ENCODE assay signal across 23 cellular contexts in the genomic region with DNA sequence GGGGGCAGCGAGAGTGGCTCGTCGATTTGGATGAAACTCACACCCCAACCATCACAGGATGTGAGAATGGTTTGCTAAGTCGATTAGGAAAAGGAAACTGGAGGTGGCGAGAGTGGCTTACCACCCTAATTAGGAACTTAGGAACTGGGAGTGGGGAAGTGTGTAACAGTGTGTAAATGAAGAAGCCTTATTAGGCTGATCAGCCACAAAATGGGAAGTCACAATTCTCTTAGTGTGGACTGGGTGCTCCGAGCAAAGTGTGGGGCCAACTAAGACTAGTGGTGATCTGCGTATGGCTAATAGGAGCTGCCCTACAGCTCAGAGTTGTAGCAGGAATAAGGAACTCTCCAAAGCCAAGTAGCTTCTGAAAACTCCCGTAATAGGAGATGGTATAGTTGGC. TPM values are rescaled to one million over a fixed set of nuclear protein-coding genes. Genes with fewer than 3 reads are reported as not detected.
DNase-seq lines count a peak whose midpoint lies in the region; ATAC-seq and TF ChIP-seq lines count a peak whose summit lies in the region.
"Had no signal": no experiment of that assay in that cellular context is flagged by ENCODE, and none has a peak within 500 bp of the region (broad histone marks: within the 10 kb centered on the region; RNA-seq: fewer than 3 reads in every experiment).

No MANE protein-coding gene starts in this region.

- H3K4me1 ChIP-seq in right atrium auricular region (peaks cover 0 to 27% of the 10 kb centered on the region in 2 donors), SJCRH30 (peaks cover 32% of the 10 kb centered on the region), lower lobe of right lung (peaks cover 35% of the 10 kb centered on the region), aorta (ENCODE audit: control insufficient read depth in 1 of 2, insufficient read depth in 2 of 2, low read length in 2 of 2) (peaks cover 2 to 4% of the 10 kb centered on the region in 2 donors)

- H3K27ac ChIP-seq in right atrium auricular region (no peak overlapping the region), SJCRH30 (peak overlapping the region; percentile 97), lower lobe of right lung (no peak overlapping the region), aorta (ENCODE audit: low read depth in 1 of 2, low read length in 2 of 2) (no peak overlapping the region)
- H3K27ac ChIP-seq: colonic mucosa, SJSA1 had no signal

- H3K36me3 ChIP-seq in right atrium auricular region (no peaks in the 10 kb centered on the region), SJCRH30 (no peaks in the 10 kb centered on the region), lower lobe of right lung (no peaks in the 10 kb centered on the region), aorta (ENCODE audit: control insufficient read depth in 1 of 2, insufficient read depth in 2 of 2, low read length in 1 of 2) (no peaks in the 10 kb centered on the region)
- H3K36me3 ChIP-seq: colonic mucosa, SJSA1 had no signal

- intact Hi-C loops in Right ventricle myocardium superior (cut with DNase I) = no loop called here
- intact Hi-C loops in lower lobe of right lung (cut with DNase I) = no loop called here
- intact Hi-C loops in aorta (cut with DNase I) = loop anchor here in 1 of 2 donors (10.0 kb wide), 1 partner anchor 181 kb away; no protein-coding TSS in a partner anchor

- H3K27me3 ChIP-seq in right atrium auricular region = no peaks in the 10 kb centered on the region
- H3K27me3 ChIP-seq in SJCRH30 = peaks cover 3% of the 10 kb centered on the region
- no peaks in the 10 kb centered on the region for H3K27me3 ChIP-seq in lower lobe of right lung (ENCODE audit: low read depth)
- H3K27me3 ChIP-seq in aorta (ENCODE audit: control insufficient read depth in 1 of 2, insufficient read depth in 2 of 2, low read length in 1 of 2) = no peaks in the 10 kb centered on the region
- H3K27me3 ChIP-seq: colonic mucosa had no signal

- ATAC-seq in Right ventricle myocardium superior (ENCODE audit: poor library complexity) (peak; percentile 61), lower lobe of right lung (peak; percentile 49 to 72), aorta (ENCODE audit: low FRiP score) (no peak)
- ATAC-seq: activated CD4-positive, alpha-beta T cell treated with anti-CD3 and anti-CD28 coated beads for 36 hours; HCT116; stimulated activated naive CD8-positive, alpha-beta T cell treated with anti-CD3 and anti-CD28 coated beads, Interleukin-15, Interleukin-2, amounts not matched to agents 100 U/mL and 50 U/mL, for 24 hours had no signal

- no peak for DNase-seq in Right ventricle myocardium superior
- no peak for DNase-seq in right atrium auricular region (ENCODE audit: low spot score)
- no peak for DNase-seq in SJCRH30
- peak; percentile 34 for DNase-seq in lower lobe of right lung
- DNase-seq in aorta = peak; percentile 2 to 8
- DNase-seq in GM03348 (ENCODE audit: low spot score) = no peak
- no peak for DNase-seq in T-helper 9 cell
- DNase-seq in NCI-H1417 treated with DMSO at 0.1 percent for 48 hours (lab: John Stamatoyannopoulos, UW) = no peak
- DNase-seq: activated CD4-positive, alpha-beta T cell treated with anti-CD3 and anti-CD28 coated beads for 36 hours; activated CD8-positive, alpha-beta memory T cell treated with anti-CD3 and anti-CD28 coated beads, Interleukin-2, amount 50 U/mL, for 48 hours; activated naive CD4-positive, alpha-beta T cell; CD8-positive, alpha-beta memory T cell; colonic mucosa; DND-41; NCI-H187 treated with DMSO at 0.1 percent for 48 hours; NCI-H446; stimulated activated CD4-positive, alpha-beta T cell treated with anti-CD3 and anti-CD28 coated beads, Interleukin-15, amount 100 ng/mL, for 24 hours; stimulated activated naive CD8-positive, alpha-beta T cell treated with anti-CD3 and anti-CD28 coated beads, Interleukin-15, Interleukin-2, amounts not matched to agents 100 U/mL and 50 U/mL, for 24 hours had no signal

- WGBS in aorta, 2 donors = 70 to 71% methylated on average over 8 of the region's 8 CpGs

- TF ChIP-seq CTCF in right atrium auricular region (IDR thresholded peaks at IDR 0.05) (no peak), lower lobe of right lung (IDR thresholded peaks at IDR 0.05) (no peak)

- H3K9me3 ChIP-seq in right atrium auricular region = no peaks in the 10 kb centered on the region
- H3K9me3 ChIP-seq in SJCRH30 (replicated peaks) = no peaks in the 10 kb centered on the region
- no peaks in the 10 kb centered on the region for H3K9me3 ChIP-seq in lower lobe of right lung
- no peaks in the 10 kb centered on the region for H3K9me3 ChIP-seq in aorta (ENCODE audit: control insufficient read depth, low read length)
- H3K9me3 ChIP-seq: colonic mucosa, SJSA1 had no signal

- no peak overlapping the region for H3K4me3 ChIP-seq in right atrium auricular region
- peak overlapping the region; percentile 53 for H3K4me3 ChIP-seq in SJCRH30
- H3K4me3 ChIP-seq in lower lobe of right lung = no peak overlapping the region
- H3K4me3 ChIP-seq in aorta (ENCODE audit: low read length in 2 of 2) = no peak overlapping the region
- H3K4me3 ChIP-seq: colonic mucosa, lung, SJSA1 had no signal

RNA-seq across cellular contexts. Expression of a gene that starts 7.6 kb away (rescaled TPM):
- 0.75 TPM for total RNA-seq in Right ventricle myocardium superior
- 1 to 10 TPM in 1 of 2 donors, under 1 TPM in 1; 0.19 to 2.2 TPM for total RNA-seq in right atrium auricular region
- total RNA-seq in SJCRH30 (2014; rRNA removed; shearing (Covaris generic)) = 2.7 and 4.5 TPM in 2 replicates
- total RNA-seq in lower lobe of right lung = 7.7 TPM
- total RNA-seq in aorta = 1 to 10 TPM; 1.8 to 3.1 TPM
- 1 to 10 TPM in 1 of 2 donors, under 1 TPM in 1; 0.82 to 1.4 TPM for polyA plus RNA-seq in aorta
- total RNA-seq: activated CD4-positive, alpha-beta T cell treated with anti-CD3 and anti-CD28 coated beads for 36 hours; CD8-positive, alpha-beta memory T cell; HT-29; renal cortical epithelial cell; SJSA1 had no signal
- polyA plus RNA-seq: CD8-positive, alpha-beta memory T cell had no signal

RNA-seq across cellular contexts. Expression of a gene that starts 24.1 kb away (rescaled TPM):
- 28.2 TPM for total RNA-seq in Right ventricle myocardium superior
- 10 to 100 TPM; 23.5 to 32.6 TPM for total RNA-seq in right atrium auricular region
- total RNA-seq in SJCRH30 (2014; rRNA removed; shearing (Covaris generic)) = 87.8 and 88.7 TPM in 2 replicates
- total RNA-seq in lower lobe of right lung = 36.5 TPM
- 10 to 100 TPM; 27.7 to 39.8 TPM for total RNA-seq in aorta
- polyA plus RNA-seq in aorta = 10 to 100 TPM; 13.3 to 17.3 TPM

RNA-seq across cellular contexts. Expression of a gene that starts 24.4 kb away (rescaled TPM):
- 7.2 TPM for total RNA-seq in Right ventricle myocardium superior
- 1 to 10 TPM; 3.8 to 5.9 TPM for total RNA-seq in right atrium auricular region
- 8.4 and 8.9 TPM in 2 replicates for total RNA-seq in SJCRH30 (2014; rRNA removed; shearing (Covaris generic))
- total RNA-seq in lower lobe of right lung = 13.8 TPM
- 10 to 100 TPM; 13.8 to 43.3 TPM for total RNA-seq in aorta
- polyA plus RNA-seq in aorta = 10 to 100 TPM; 11.6 to 24.0 TPM

RNA-seq across cellular contexts. Expression of a gene that starts 56.7 kb away (rescaled TPM):
- total RNA-seq in Right ventricle myocardium superior (not detected), right atrium auricular region (under 1 TPM in 1 of 2 donors, not detected in 1; 0.43 TPM), lower lobe of right lung (1.6 TPM), aorta (1 to 10 TPM in 1 of 2 donors, under 1 TPM in 1; 0.84 to 7.2 TPM)
- not detected in 2 replicates for total RNA-seq in SJCRH30 (2014; rRNA removed; shearing (Covaris generic))
- under 1 TPM in 1 of 2 donors, not detected in 1; 0.50 TPM for polyA plus RNA-seq in aorta

Comparison
In these comparisons a context has a peak if more than half of its experiments do, and no peak if none do; other contexts are left out.
1. DNase-seq: peak in lower lobe of right lung (single experiment) and aorta (2 of 2); none in Right ventricle myocardium superior (single experiment), right atrium auricular region (single experiment), SJCRH30 (0 of 2), GM03348 (single experiment), T-helper 9 cell (single experiment) and NCI-H1417 treated with DMSO at 0.1 percent for 48 hours (single experiment).